11 cellular contexts compared by ENCODE assay signal in the genomic region with DNA sequence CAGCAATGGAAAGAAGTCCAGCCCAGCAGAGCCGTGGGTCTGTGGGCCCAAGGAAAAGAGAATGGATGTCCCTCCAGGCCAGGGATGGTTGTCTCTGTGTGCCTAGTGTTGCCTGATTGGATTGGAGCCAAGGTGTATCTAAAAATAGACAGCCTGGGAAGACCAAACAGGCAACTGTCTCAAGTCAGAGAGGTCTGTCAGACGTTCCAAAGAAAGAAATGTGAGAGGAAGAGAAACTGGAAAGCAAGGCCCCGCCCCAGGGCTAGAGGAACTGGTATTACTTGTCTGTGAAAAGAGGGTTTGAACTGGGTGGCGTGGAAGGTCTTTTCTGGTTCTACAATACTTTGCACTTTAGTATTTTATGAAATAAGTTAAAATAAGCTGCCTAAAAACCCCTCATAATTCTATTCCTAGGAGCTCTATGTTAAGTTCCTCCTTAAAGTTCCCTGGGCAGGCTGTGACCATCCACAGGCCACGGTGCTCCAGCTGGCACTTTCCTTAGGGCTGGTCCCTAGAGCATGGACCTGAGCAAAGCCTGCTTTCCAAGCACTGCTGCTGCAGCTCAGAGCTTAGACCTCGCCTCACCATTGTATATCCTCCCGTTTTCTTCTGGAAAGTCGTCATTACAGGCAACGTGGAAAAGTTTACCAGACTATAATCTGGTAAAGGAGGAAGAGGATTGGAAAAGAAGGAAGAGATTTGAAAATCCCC.
DNase-seq lines count a peak whose midpoint lies in the region; ATAC-seq and TF ChIP-seq lines count a peak whose summit lies in the region.
"Had no signal": no experiment of that assay in that cellular context is flagged by ENCODE, and none has a peak within 500 bp of the region (broad histone marks: within the 10 kb centered on the region; RNA-seq: fewer than 3 reads in every experiment).

No MANE protein-coding gene starts in this region.

- H3K27me3 ChIP-seq in gastroesophageal sphincter: no peaks in the 10 kb centered on the region

- no peak for TF ChIP-seq POLR2A in gastroesophageal sphincter (IDR thresholded peaks at IDR 0.05)

- H3K27ac ChIP-seq in gastroesophageal sphincter: peak overlapping the region in 2 of 4 donors; percentile 38 to 50

- no peaks in the 10 kb centered on the region for H3K36me3 ChIP-seq in gastroesophageal sphincter

- TF ChIP-seq CTCF in gastroesophageal sphincter (IDR thresholded peaks at IDR 0.05): no peak

- ATAC-seq in gastroesophageal sphincter (peak; percentile 48), GM19463 (IDR thresholded peaks at IDR 0.05; ENCODE audit: unreplicated experiment) (no peak), HG02840 (IDR thresholded peaks at IDR 0.05; ENCODE audit: low FRiP score, unreplicated experiment) (no peak)
- ATAC-seq: activated CD4-positive, CD25-positive, alpha-beta regulatory T cell treated with anti-CD3 and anti-CD28 coated beads, Interleukin-2, amount 50 U/mL, for 24 hours; naive thymus-derived CD8-positive, alpha-beta T cell had no signal

- H3K4me3 ChIP-seq in gastroesophageal sphincter: no peak overlapping the region
- H3K4me3 ChIP-seq: coronary artery had no signal

- no peaks in the 10 kb centered on the region for H3K9me3 ChIP-seq in gastroesophageal sphincter

- 46 to 77% methylated on average over 5 to 6 of the region's 9 CpGs for WGBS in gastroesophageal sphincter (ENCODE audit: low coverage in 1 of 2), 2 donors

- peaks cover 0 to 17% (median 7%) of the 10 kb centered on the region in 3 donors for H3K4me1 ChIP-seq in gastroesophageal sphincter

- no peak for TF ChIP-seq EP300 in gastroesophageal sphincter (IDR thresholded peaks at IDR 0.05)

- DNase-seq in HCEC 1CT (peak; percentile 1), SIG-M5 treated with dmso at 0.1 percent for 504 hours (lab: John Stamatoyannopoulos, UW; ENCODE audit: unreplicated experiment) (peak; percentile 94), renal cortical epithelial cell (ENCODE audit: low read depth) (peak; percentile 26), kidney glomerular epithelial cell (lab: John Stamatoyannopoulos, UW) (no peak)
- no peak for DNase-seq in activated CD4-positive, alpha-beta T cell treated with anti-CD3 and anti-CD28 coated beads, Interleukin-2, amount 50 U/mL, for 48 hours
- DNase-seq: naive thymus-derived CD8-positive, alpha-beta T cell had no signal

Comparison
In these comparisons a context has a peak if more than half of its experiments do, and no peak if none do; other contexts are left out.
1. DNase-seq: peak in HCEC 1CT (single experiment), SIG-M5 treated with dmso at 0.1 percent for 504 hours (single experiment) and renal cortical epithelial cell (single experiment); none in activated CD4-positive, alpha-beta T cell treated with anti-CD3 and anti-CD28 coated beads, Interleukin-2, amount 50 U/mL, for 48 hours (0 of 2) and kidney glomerular epithelial cell (single experiment).